15 cellular contexts compared by ENCODE assay signal in the genomic region with DNA sequence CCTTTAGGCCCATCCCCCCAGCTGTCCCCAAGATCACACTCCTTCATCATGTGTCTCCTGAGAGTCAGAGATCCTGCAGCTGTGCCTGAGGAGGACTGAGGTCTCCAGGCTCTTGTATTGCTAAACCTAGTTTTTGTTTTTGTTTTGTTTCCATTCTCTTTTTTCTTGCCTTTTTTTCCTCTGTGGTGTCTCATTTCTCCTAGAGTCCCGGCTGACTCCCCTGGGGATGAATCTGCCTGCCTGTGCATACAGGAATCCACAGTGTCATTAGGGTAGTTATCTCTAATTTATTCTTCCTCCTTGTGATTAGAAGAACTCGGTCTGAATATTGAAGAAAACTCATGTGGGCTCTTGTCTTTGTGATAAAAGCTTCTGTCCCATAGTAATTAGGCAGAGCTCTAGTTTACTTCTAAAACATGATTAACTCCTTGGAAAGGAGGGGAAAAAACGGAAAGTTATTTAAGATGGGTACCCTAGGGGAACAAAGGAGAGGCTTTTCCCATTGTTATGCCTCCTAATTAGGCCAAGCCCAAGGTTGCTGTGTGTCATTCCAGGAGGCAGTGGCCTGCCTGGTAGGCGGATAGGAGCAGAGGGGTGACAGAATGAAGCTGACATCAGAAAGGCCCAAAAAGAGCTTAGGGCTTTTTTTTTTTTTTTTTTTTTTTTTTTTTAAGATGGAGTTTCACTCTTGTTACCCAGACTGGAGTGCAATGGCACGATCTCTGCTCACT.
DNase-seq lines count a peak whose midpoint lies in the region; ATAC-seq, FAIRE-seq and TF ChIP-seq lines count a peak whose summit lies in the region.
"Had no signal": no experiment of that assay in that cellular context is flagged by ENCODE, and none has a peak within 500 bp of the region (broad histone marks: within the 10 kb centered on the region; RNA-seq: fewer than 3 reads in every experiment).

No MANE protein-coding gene starts in this region.

- H3K9me3 Mint-ChIP-seq in neural crest cell (peaks cover 3% of the 10 kb centered on the region), T-cell (peaks cover 0 to 9% (median 3%) of the 10 kb centered on the region in 3 donors)
- H3K9me3 Mint-ChIP-seq in activated naive CD8-positive, alpha-beta T cell treated with anti-CD3 and anti-CD28 coated beads, Interleukin-2, amount 50 U/mL, for 24 hours: peaks cover 9% of the 10 kb centered on the region

- no peaks in the 10 kb centered on the region for H3K36me3 ChIP-seq in IMR-90 (ENCODE audit: control insufficient read depth, insufficient read depth, low read length)
- H3K36me3 ChIP-seq in esophagus muscularis mucosa: no peaks in the 10 kb centered on the region
- no peaks in the 10 kb centered on the region for H3K36me3 ChIP-seq in tibial artery
- H3K36me3 ChIP-seq: lower lobe of right lung, WERI-Rb-1 had no signal

- peak overlapping the region; percentile 30; the same call in 1 of the 3 replicates for H2BK15ac ChIP-seq in IMR-90 (ENCODE audit: low read depth, low read length)

- no peak overlapping the region for H3K14ac ChIP-seq in IMR-90 (replicated peaks; ENCODE audit: low read depth, low read length)

- H2BK120ac ChIP-seq in IMR-90 (ENCODE audit: low read depth, low read length): 0 out of 2 replicates have a peak overlapping the region, but pooled peaks have one; percentile 59

- no peak overlapping the region; the same call in 1 of the 2 replicates for H3K4ac ChIP-seq in IMR-90 (ENCODE audit: low read depth, low read length)

- no peak overlapping the region for H2AK9ac ChIP-seq in IMR-90 (replicated peaks; ENCODE audit: low read depth, low read length, poor library complexity)

- H3K9me1 ChIP-seq in IMR-90 (ENCODE audit: insufficient read depth, low read length): no peaks in the 10 kb centered on the region

- dilution Hi-C loops in IMR-90 (cut with HindIII; ENCODE audit: low sequenced_read_pairs, unreplicated experiment): no loop called here

- H3K27ac ChIP-seq in A549: peak overlapping the region; percentile 69 to 84
- H3K27ac ChIP-seq in IMR-90 (ENCODE audit: insufficient read depth, low read length): no peak overlapping the region
- H3K27ac ChIP-seq in esophagus muscularis mucosa (replicated peaks in 1 of 4): peak overlapping the region; percentile 47 to 69 (median 61)
- H3K27ac ChIP-seq in tibial artery: no peak overlapping the region
- no peak overlapping the region for H3K27ac ChIP-seq in substantia nigra (ENCODE audit: low read depth, low read length, poor library complexity, severe bottlenecking)
- H3K27ac ChIP-seq: lower lobe of right lung, psoas muscle, WERI-Rb-1 had no signal

- H3K18ac ChIP-seq in IMR-90 (ENCODE audit: low read depth, low read length): peak overlapping the region; percentile 21; the same call in 1 of the 2 replicates

- TF ChIP-seq RAD21 in A549 (conservative IDR thresholded peaks at IDR 0.05 in 1 of 2, IDR thresholded peaks at IDR 0.05 in 1 of 2): no peak
- no peak for TF ChIP-seq RAD21 in IMR-90 (IDR thresholded peaks at IDR 0.05; ENCODE audit: low read length)

- H2AFZ ChIP-seq in IMR-90 (replicated peaks; ENCODE audit: low read length, poor library complexity): peak overlapping the region; percentile 5

- H3K79me1 ChIP-seq in IMR-90 (ENCODE audit: low read depth in 1 of 2, low read length in 2 of 2): no peaks in the 10 kb centered on the region

- in situ Hi-C loops in IMR-90 (cut with MboI; ENCODE audit: low sequenced_read_pairs): no loop called here

- no peak overlapping the region for H4K8ac ChIP-seq in IMR-90 (ENCODE audit: low read depth in 2 of 2, low read length in 2 of 2)

- ATAC-seq in A549 (no peak; a peak in 1 of 6 replicates), IMR-90 (ENCODE audit: low read depth) (no peak), T-cell (replicated peaks in 1 of 4) (no peak)
- ATAC-seq in activated naive CD8-positive, alpha-beta T cell treated with anti-CD3 and anti-CD28 coated beads, Interleukin-2, amount 50 U/mL, for 24 hours: no peak
- ATAC-seq: lower lobe of right lung had no signal

- H3K36me3 Mint-ChIP-seq in neural crest cell (ENCODE audit: low read depth): peaks cover 5% of the 10 kb centered on the region
- peaks cover 5% of the 10 kb centered on the region for H3K36me3 Mint-ChIP-seq in activated naive CD8-positive, alpha-beta T cell treated with anti-CD3 and anti-CD28 coated beads, Interleukin-2, amount 50 U/mL, for 24 hours (ENCODE audit: low read depth)
- H3K36me3 Mint-ChIP-seq in T-cell: peaks cover 12% of the 10 kb centered on the region

- H2BK20ac ChIP-seq in IMR-90 (ENCODE audit: low read depth, low read length): no peak overlapping the region

- no peak for FAIRE-seq in A549 (lab: Jason Lieb, UNC)
- FAIRE-seq: astrocyte had no signal

- no peak overlapping the region for H3K56ac ChIP-seq in IMR-90 (ENCODE audit: extremely low read depth, insufficient read depth, low read length)

- H3K23ac ChIP-seq in IMR-90 (ENCODE audit: low read depth, low read length): no peak overlapping the region

- H3K9me3 ChIP-seq in A549: peaks cover 8% of the 10 kb centered on the region; the same call in 2 of the 3 replicates
- peaks cover 3% of the 10 kb centered on the region; the same call in 1 of the 2 replicates for H3K9me3 ChIP-seq in IMR-90 (ENCODE audit: control insufficient read depth, insufficient read depth, low read length)
- peaks cover 0 to 9% (median 2%) of the 10 kb centered on the region in 4 donors for H3K9me3 ChIP-seq in esophagus muscularis mucosa
- peaks cover 0 to 2% (median 0%) of the 10 kb centered on the region in 3 donors for H3K9me3 ChIP-seq in tibial artery
- H3K9me3 ChIP-seq: psoas muscle had no signal

- peaks cover 45% of the 10 kb centered on the region for H3K4me1 ChIP-seq in A549
- peaks cover 16% of the 10 kb centered on the region for H3K4me1 ChIP-seq in IMR-90 (ENCODE audit: control insufficient read depth, insufficient read depth, low read length)
- H3K4me1 ChIP-seq in esophagus muscularis mucosa: peaks cover 3 to 62% (median 44%) of the 10 kb centered on the region in 4 donors
- H3K4me1 ChIP-seq in tibial artery: peaks cover 0 to 23% (median 12%) of the 10 kb centered on the region in 4 donors

- H4K20me1 ChIP-seq in IMR-90 (ENCODE audit: insufficient read depth, low read length): no peaks in the 10 kb centered on the region

- H3K27ac Mint-ChIP-seq in neural crest cell (ENCODE audit: unreplicated experiment): peak overlapping the region; percentile 87
- no peak overlapping the region for H3K27ac Mint-ChIP-seq in activated naive CD8-positive, alpha-beta T cell treated with anti-CD3 and anti-CD28 coated beads, Interleukin-2, amount 50 U/mL, for 24 hours
- peak overlapping the region in 1 of 2 donors; percentile 56 for H3K27ac Mint-ChIP-seq in T-cell
- H3K27ac Mint-ChIP-seq: activated T-cell treated with anti-CD3 and anti-CD28 coated beads, Interleukin-2, amount 50 U/mL, for 24 hours had no signal

- peak overlapping the region; percentile 49 for H3K4me2 ChIP-seq in A549
- H3K4me2 ChIP-seq in IMR-90 (ENCODE audit: low read depth, low read length): no peak overlapping the region

- POLR2A ChIA-PET in A549 (lab: Yijun Ruan, JAX): interaction anchor here (0.6 to 0.9 kb wide), 2 partner anchors 9 to 522 kb away, joined by 3 to 4 read pairs; no protein-coding TSS in a partner anchor
- POLR2A ChIA-PET in IMR-90 (lab: Charles Lee; ENCODE audit: unreplicated experiment): interaction anchor here (1.3 kb wide), 1 partner anchor 363 kb away, joined by 3 read pairs; no protein-coding TSS in a partner anchor
- POLR2A ChIA-PET in T-cell (lab: Charles Lee): interaction anchor here in 1 of 2 donors (0.6 kb wide), 1 partner anchor 25 kb away, joined by 10 read pairs; no protein-coding TSS in a partner anchor

- CTCF ChIA-PET in A549 (lab: Yijun Ruan, JAX) (interaction anchor here (1.0 to 1.2 kb wide), 2 partner anchors 33 to 516 kb away, joined by 3 to 4 read pairs; no protein-coding TSS in a partner anchor), IMR-90 (lab: Yijun Ruan, JAX) (no interaction called here), T-cell (lab: Charles Lee) (interaction anchor here in 1 of 2 donors (0.7 kb wide), 1 partner anchor 52 kb away, joined by 3 read pairs; no protein-coding TSS in a partner anchor)

- TF ChIP-seq CTCF in A549 (IDR thresholded peaks at IDR 0.05) (no peak), IMR-90 (conservative IDR thresholded peaks at IDR 0.05; ENCODE audit: low read depth, low read length) (no peak), esophagus muscularis mucosa (IDR thresholded peaks at IDR 0.05) (no peak), neural crest cell (conservative IDR thresholded peaks at IDR 0.05) (no peak), tibial artery (IDR thresholded peaks at IDR 0.05) (no peak)

- peak overlapping the region; percentile 66; the same call in 1 of the 2 replicates for H2AK5ac ChIP-seq in IMR-90 (ENCODE audit: low read depth, low read length)

- no peak for TF ChIP-seq POLR2A in A549 (IDR thresholded peaks at IDR 0.05; ENCODE audit: low read length)
- no peak for TF ChIP-seq POLR2A in IMR-90 (IDR thresholded peaks at IDR 0.05; ENCODE audit: low read depth, low read length)
- no peak for TF ChIP-seq POLR2A in esophagus muscularis mucosa (IDR thresholded peaks at IDR 0.05; ENCODE audit: low read depth)

- H3K4me3 Mint-ChIP-seq in neural crest cell (no peak overlapping the region), T-cell (no peak overlapping the region)
- H3K4me3 Mint-ChIP-seq in activated naive CD8-positive, alpha-beta T cell treated with anti-CD3 and anti-CD28 coated beads, Interleukin-2, amount 50 U/mL, for 24 hours: no peak overlapping the region
- H3K4me3 Mint-ChIP-seq: activated T-cell treated with anti-CD3 and anti-CD28 coated beads, Interleukin-2, amount 50 U/mL, for 24 hours had no signal

- H3K4me1 Mint-ChIP-seq in neural crest cell (peaks cover 39% of the 10 kb centered on the region), T-cell (peaks cover 5 to 12% (median 11%) of the 10 kb centered on the region in 3 donors)
- peaks cover 6% of the 10 kb centered on the region for H3K4me1 Mint-ChIP-seq in activated naive CD8-positive, alpha-beta T cell treated with anti-CD3 and anti-CD28 coated beads, Interleukin-2, amount 50 U/mL, for 24 hours

- H3K9ac ChIP-seq in IMR-90 (ENCODE audit: low read depth, low read length): no peak overlapping the region

- H3K27me3 Mint-ChIP-seq in neural crest cell (ENCODE audit: low read depth) (no peaks in the 10 kb centered on the region), T-cell (no peaks in the 10 kb centered on the region)
- H3K27me3 Mint-ChIP-seq in activated naive CD8-positive, alpha-beta T cell treated with anti-CD3 and anti-CD28 coated beads, Interleukin-2, amount 50 U/mL, for 24 hours: no peaks in the 10 kb centered on the region
- H3K27me3 Mint-ChIP-seq: activated T-cell treated with anti-CD3 and anti-CD28 coated beads, Interleukin-2, amount 50 U/mL, for 24 hours had no signal

- no peak overlapping the region for H2BK5ac ChIP-seq in IMR-90 (ENCODE audit: low read depth, low read length, poor library complexity, severe bottlenecking)

- H4K5ac ChIP-seq in IMR-90 (ENCODE audit: low read depth, low read length): no peak overlapping the region

- BruUV-seq in IMR-90 (replicated peaks; lab: Mats Ljungman, UMichigan): no TSS peak

- H3K4me3 ChIP-seq in A549 (no peak overlapping the region), IMR-90 (ENCODE audit: insufficient read depth, low read depth, low read length) (no peak overlapping the region), esophagus muscularis mucosa (no peak overlapping the region), tibial artery (no peak overlapping the region)
- H3K4me3 ChIP-seq: lower lobe of right lung, psoas muscle had no signal

- intact Hi-C loops in IMR-90 (cut with micrococcal nuclease): loop anchor here (10.0 kb wide), 1 partner anchor 215 kb away; no protein-coding TSS in a partner anchor
- intact Hi-C loops in esophagus muscularis mucosa (cut with DNase I): no loop called here
- intact Hi-C loops in tibial artery (cut with DNase I; ENCODE audit: low total_unique reads): no loop called here

- DNase-seq in A549 (ENCODE audit: low read depth in 1 of 2, low spot score in 1 of 2) (no peak), IMR-90 (no peak), esophagus muscularis mucosa (ENCODE audit: extremely low spot score) (no peak), neural crest cell (ENCODE audit: low read depth, low spot score) (no peak), tibial artery (no peak), substantia nigra (lab: John Stamatoyannopoulos, UW) (no peak), T-cell (no peak)
- no peak for DNase-seq in activated naive CD8-positive, alpha-beta T cell treated with anti-CD3 and anti-CD28 coated beads, Interleukin-2, amount 50 U/mL, for 24 hours
- DNase-seq: activated T-cell treated with anti-CD3 and anti-CD28 coated beads, Interleukin-2, amount 50 U/mL, for 24 hours; effector CD4-positive, alpha-beta T cell; lower lobe of right lung; psoas muscle; SHP77 treated with DMSO at 0.1 percent for 48 hours; WERI-Rb-1 had no signal

- 77% methylated on average over 5 of the region's 5 CpGs for WGBS in A549 (ENCODE audit: missing lambda C conversion rate)
- no CpG with 5 or more reads among the region's 5 CpGs for WGBS in IMR-90 (ENCODE audit: extremely low coverage in 2 of 2, insufficient read length in 1 of 2), 2 experiments
- 66% methylated on average over 5 of the region's 5 CpGs for WGBS in esophagus muscularis mucosa

- peak overlapping the region; percentile 23; the same call in 1 of the 2 replicates for H4K91ac ChIP-seq in IMR-90 (ENCODE audit: insufficient read depth, low read depth, low read length)

- H3K27me3 ChIP-seq in IMR-90 (ENCODE audit: control insufficient read depth, insufficient read depth, low read length): no peaks in the 10 kb centered on the region
- no peaks in the 10 kb centered on the region for H3K27me3 ChIP-seq in esophagus muscularis mucosa
- H3K27me3 ChIP-seq in tibial artery: no peaks in the 10 kb centered on the region

- no peak for TF ChIP-seq EP300 in A549 (IDR thresholded peaks at IDR 0.05)
- no peak for TF ChIP-seq EP300 in esophagus muscularis mucosa (IDR thresholded peaks at IDR 0.05)

Comparison
In these comparisons a context has a peak if more than half of its experiments do, and no peak if none do; other contexts are left out.
1. H3K27ac ChIP-seq: peak in A549 (2 of 2) and esophagus muscularis mucosa (4 of 4); none in IMR-90 (single experiment), tibial artery (0 of 2) and substantia nigra (single experiment).